Comparison of ENCODE assay signal across 7 cellular contexts in genomic region chr16:2286550-2286949, GRCh38. TPM values are rescaled to one million over a fixed set of nuclear protein-coding genes. Genes with fewer than 3 reads are reported as not detected.
"Had no signal": no experiment of that assay in that cellular context is flagged by ENCODE, and none has a peak within 500 bp of the region (broad histone marks: within the 10 kb centered on the region; RNA-seq: fewer than 3 reads in every experiment).

No MANE protein-coding gene starts in this region.

- H3K9ac ChIP-seq: GM23248 had no signal

- ATAC-seq: HepG2 had no signal

- H3K4me3 ChIP-seq: GM23248 had no signal

- FAIRE-seq: HepG2 had no signal

- H3K27ac ChIP-seq: GM23248, HL-60 had no signal

- DNase-seq: GM23248, GOT3, H7, HCEC 1CT had no signal

RNA-seq across cellular contexts. Expression of gene DNASE1L2, which starts 50.3 kb away (rescaled TPM):
- total RNA-seq: GM23248 had no signal
- polyA plus RNA-seq: IgD-negative memory B cell had no signal
